ENCODE assay signal across 16 cellular contexts in genomic region chr3:36557021-36557707, GRCh38.
DNase-seq lines count a peak whose midpoint lies in the region; ATAC-seq and TF ChIP-seq lines count a peak whose summit lies in the region.
"Had no signal": no experiment of that assay in that cellular context is flagged by ENCODE, and none has a peak within 500 bp of the region (broad histone marks: within the 10 kb centered on the region; RNA-seq: fewer than 3 reads in every experiment).

No MANE protein-coding gene starts in this region.

- DNase-seq in OCI-LY7 (ENCODE audit: low spot score) = peak; percentile 77
- DNase-seq in lower leg skin (ENCODE audit: low spot score in 2 of 2) = no peak
- no peak for DNase-seq in vagina (ENCODE audit: extremely low spot score in 2 of 2)
- no peak for DNase-seq in SKM-1 (lab: John Stamatoyannopoulos, UW; ENCODE audit: unreplicated experiment)
- DNase-seq in endodermal cell = no peak
- DNase-seq: amygdala; effector memory CD8-positive, alpha-beta T cell; GM23248; mesenchymal stem cell; NCI-H2081 treated with DMSO at 0.1 percent for 48 hours; psoas muscle; T1000 had no signal

- H3K4me3 Mint-ChIP-seq in endodermal cell = no peak overlapping the region
- H3K4me3 Mint-ChIP-seq: effector memory CD8-positive, alpha-beta T cell had no signal

- H3K4me2 ChIP-seq in OCI-LY7 (ENCODE audit: low read length) = peak overlapping the region; percentile 60

- H3K27me3 ChIP-seq in vagina = no peaks in the 10 kb centered on the region
- no peaks in the 10 kb centered on the region for H3K27me3 ChIP-seq in endodermal cell (ENCODE audit: control insufficient read depth, insufficient read depth, low read length, poor library complexity, severe bottlenecking)
- H3K27me3 ChIP-seq: suprapubic skin had no signal

- no peaks in the 10 kb centered on the region for H3K36me3 ChIP-seq in OCI-LY7 (ENCODE audit: insufficient read depth, low read length)
- no peaks in the 10 kb centered on the region for H3K36me3 ChIP-seq in vagina
- no peaks in the 10 kb centered on the region for H3K36me3 ChIP-seq in endodermal cell (ENCODE audit: control insufficient read depth, insufficient read depth, low read length)
- H3K36me3 ChIP-seq: suprapubic skin had no signal

- H3K9me2 ChIP-seq in OCI-LY7 (ENCODE audit: insufficient read depth, low read length) = no peaks in the 10 kb centered on the region

- POLR2A ChIA-PET in OCI-LY7 (lab: Charles Lee) = interaction anchor here (0.8 to 1.9 kb wide), 4 partner anchors 10 to 915 kb away, joined by 3 to 4 read pairs (median 3); no protein-coding TSS in a partner anchor

- 58 to 69% methylated on average over 2 of the region's 2 CpGs for WGBS in lower leg skin, 2 donors
- 90 to 92% methylated on average over 1 to 2 of the region's 2 CpGs for WGBS in endodermal cell (ENCODE audit: insufficient coverage in 1 of 2, insufficient read length in 1 of 2), 2 experiments

- no peaks in the 10 kb centered on the region for H3K36me3 Mint-ChIP-seq in endodermal cell (ENCODE audit: low read depth)

- H3K4me1 ChIP-seq in OCI-LY7 (ENCODE audit: insufficient read depth, low read length, poor library complexity, severe bottlenecking) = peaks cover 23% of the 10 kb centered on the region
- H3K4me1 ChIP-seq in vagina = no peaks in the 10 kb centered on the region
- H3K4me1 ChIP-seq in endodermal cell (ENCODE audit: control insufficient read depth, insufficient read depth, low read length) = peaks cover 3% of the 10 kb centered on the region
- H3K4me1 ChIP-seq: psoas muscle, suprapubic skin had no signal

- TF ChIP-seq POLR2A in GM18505 (IDR thresholded peaks at IDR 0.05; ENCODE audit: borderline replicate concordance, extremely low read depth, insufficient read depth, insufficient read length) (no peak), lower leg skin (IDR thresholded peaks at IDR 0.05) (no peak), vagina (IDR thresholded peaks at IDR 0.05) (no peak)

- H3K4me1 Mint-ChIP-seq in endodermal cell = peaks cover 12% of the 10 kb centered on the region

- intact Hi-C loops in OCI-LY7 (cut with micrococcal nuclease; ENCODE audit: unreplicated experiment) (no loop called here), lower leg skin (cut with DNase I; ENCODE audit: low total_unique reads) (no loop called here), vagina (cut with DNase I) (no loop called here)

- no TSS peak for BruUV-seq in OCI-LY7 (replicated peaks; lab: Mats Ljungman, UMichigan)

- H3K79me2 ChIP-seq in OCI-LY7 (ENCODE audit: insufficient read depth, low read depth, low read length) = no peaks in the 10 kb centered on the region

- peak overlapping the region; percentile 11 for H3K4me3 ChIP-seq in OCI-LY7 (ENCODE audit: low read depth, low read length, poor library complexity, severe bottlenecking)
- H3K4me3 ChIP-seq in lower leg skin (ENCODE audit: low read depth, poor library complexity, severe bottlenecking) = no peak overlapping the region
- no peak overlapping the region for H3K4me3 ChIP-seq in vagina
- no peak overlapping the region for H3K4me3 ChIP-seq in endodermal cell (ENCODE audit: low read length)
- H3K4me3 ChIP-seq: GM23248, psoas muscle, suprapubic skin had no signal

- peaks cover 2% of the 10 kb centered on the region for H3K27me3 Mint-ChIP-seq in endodermal cell (ENCODE audit: insufficient read depth)

- H3K9ac ChIP-seq in endodermal cell (ENCODE audit: extremely low read depth, low read length, poor library complexity, severe bottlenecking) = no peak overlapping the region
- H3K9ac ChIP-seq: GM23248 had no signal

- H3K9me3 ChIP-seq in OCI-LY7 (ENCODE audit: low read length) (no peaks in the 10 kb centered on the region), vagina (no peaks in the 10 kb centered on the region), endodermal cell (ENCODE audit: control insufficient read depth, low read length) (no peaks in the 10 kb centered on the region)
- H3K9me3 ChIP-seq: psoas muscle, suprapubic skin had no signal

- H2AFZ ChIP-seq in OCI-LY7 (ENCODE audit: low read length) = peak overlapping the region; percentile 84
- H2AFZ ChIP-seq: GM23248 had no signal

- CTCF ChIA-PET in OCI-LY7 (lab: Charles Lee; ENCODE audit: unreplicated experiment) = no interaction called here

- no peak overlapping the region for H3K27ac Mint-ChIP-seq in endodermal cell
- H3K27ac Mint-ChIP-seq: effector memory CD8-positive, alpha-beta T cell had no signal

- H3K27ac ChIP-seq in OCI-LY7 (ENCODE audit: low read depth, low read length, poor library complexity, severe bottlenecking) (peak overlapping the region; percentile 43), vagina (no peak overlapping the region), endodermal cell (ENCODE audit: low read depth, low read length) (no peak overlapping the region)
- H3K27ac ChIP-seq: GM23248, psoas muscle, suprapubic skin had no signal

- ATAC-seq in GM18505 (IDR thresholded peaks at IDR 0.05; ENCODE audit: unreplicated experiment) = peak; percentile 88
- peak; percentile 83 for ATAC-seq in GM21390 (IDR thresholded peaks at IDR 0.05; ENCODE audit: unreplicated experiment)
- ATAC-seq in HG03064 (IDR thresholded peaks at IDR 0.05; ENCODE audit: low read depth, unreplicated experiment) = peak; percentile 80
- ATAC-seq: effector memory CD8-positive, alpha-beta T cell; psoas muscle had no signal

- H3K9me3 Mint-ChIP-seq in endodermal cell = no peaks in the 10 kb centered on the region

- TF ChIP-seq CTCF in OCI-LY7 (conservative IDR thresholded peaks at IDR 0.05; ENCODE audit: low read length) (no peak), lower leg skin (IDR thresholded peaks at IDR 0.05) (no peak), vagina (IDR thresholded peaks at IDR 0.05) (no peak), endodermal cell (conservative IDR thresholded peaks at IDR 0.05) (no peak)

- no peaks in the 10 kb centered on the region for H4K20me1 ChIP-seq in OCI-LY7 (ENCODE audit: insufficient read depth, low read length)
